In the genomic region with DNA sequence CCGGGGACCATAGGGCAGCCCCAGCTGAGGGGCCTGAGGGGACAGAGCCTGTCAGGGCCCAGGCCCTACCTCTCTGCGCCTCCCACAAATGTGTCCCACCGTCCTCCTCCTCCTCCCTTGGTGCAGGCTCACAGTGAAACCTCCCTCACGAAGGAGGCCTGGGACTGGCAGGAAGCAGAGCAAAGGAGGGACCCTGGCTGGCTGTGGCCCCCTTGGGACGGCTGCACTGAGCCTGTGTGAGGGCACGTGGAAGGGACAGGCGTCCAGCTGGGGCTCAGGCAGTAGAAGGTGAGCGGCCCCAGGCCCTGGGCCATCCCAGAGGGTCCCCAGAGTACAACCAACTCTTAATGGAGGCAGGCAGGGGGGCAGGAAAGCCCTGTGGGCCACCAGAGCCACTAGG, we compare ENCODE assay signal across 25 cellular contexts.
"Had no signal": no experiment of that assay in that cellular context is flagged by ENCODE, and none has a peak within 500 bp of the region (broad histone marks: within the 10 kb centered on the region; RNA-seq: fewer than 3 reads in every experiment).

No MANE protein-coding gene starts in this region.

- H3K4me1 Mint-ChIP-seq: activated CD4-positive, alpha-beta memory T cell treated with anti-CD3 and anti-CD28 coated beads, Interleukin-2, amount 10 ng/mL, durations not matched to agents 7 days and 5 days; activated T-helper 17 cell treated with anti-CD3 and anti-CD28 coated beads, Interleukin-2, amount 50 U/mL, for 72 hours had no signal

- H3K4me2 ChIP-seq: KMS-11 had no signal

- H3K27me3 Mint-ChIP-seq: activated T-helper 17 cell treated with anti-CD3 and anti-CD28 coated beads, Interleukin-2, amount 50 U/mL, for 72 hours had no signal

- H3K27ac ChIP-seq: adrenal gland, KMS-11, Peyer's patch had no signal

- H3K4me1 ChIP-seq: adrenal gland, Peyer's patch had no signal

- DNase-seq: activated CD4-positive, alpha-beta memory T cell treated with anti-CD3 and anti-CD28 coated beads, Interleukin-2, amount 10 ng/mL, durations not matched to agents 7 days and 5 days; activated CD4-positive, alpha-beta T cell treated with anti-CD3 and anti-CD28 coated beads, Interleukin-2, amount 50 U/mL, for 1 hour; activated CD4-positive, CD25-positive, alpha-beta regulatory T cell; activated gamma-delta T cell; activated naive CD4-positive, alpha-beta T cell treated with anti-CD3 and anti-CD28 coated beads, Interleukin-2, amount 50 U/mL, for 16 hours; activated naive CD8-positive, alpha-beta T cell treated with anti-CD3 and anti-CD28 coated beads, Interleukin-2, amount 10 ng/mL, durations not matched to agents 7 days and 5 days; activated T-cell treated with anti-CD3 and anti-CD28 coated beads for 4 hours; activated T-cell treated with anti-CD3 and anti-CD28 coated beads, Interleukin-2, amount 50 U/mL, for 48 hours; adrenal gland; anterior cingulate cortex; cerebellar nuclear complex; MM.1S; NCI-H1105 treated with DMSO at 0.1 percent for 48 hours; NCI-H1436 treated with DMSO at 0.1 percent for 48 hours; NCI-H187; NCI-H2081; NCI-H510A treated with DMSO at 0.1 percent for 48 hours; NCI-H69; NK-92 treated with Interleukin-12 subunit alpha and Interleukin-12 subunit beta, amount 100 ng/mL, for 24 hours; Peyer's patch; SHP77 treated with DMSO at 0.1 percent for 48 hours; T-helper 17 cell; T-helper 9 cell had no signal

- H3K4me3 ChIP-seq: adrenal gland, Peyer's patch had no signal

- H3K36me3 ChIP-seq: adrenal gland, Peyer's patch had no signal

- ATAC-seq: activated T-helper 17 cell treated with anti-CD3 and anti-CD28 coated beads, Interleukin-2, amount 50 U/mL, for 72 hours; T-helper 17 cell had no signal

- H3K9me3 Mint-ChIP-seq: activated CD4-positive, alpha-beta memory T cell treated with anti-CD3 and anti-CD28 coated beads, Interleukin-2, amount 10 ng/mL, durations not matched to agents 7 days and 5 days; activated naive CD8-positive, alpha-beta T cell treated with anti-CD3 and anti-CD28 coated beads, Interleukin-2, amount 10 ng/mL, durations not matched to agents 7 days and 5 days; activated T-helper 17 cell treated with anti-CD3 and anti-CD28 coated beads, Interleukin-2, amount 50 U/mL, for 72 hours had no signal

- H3K9me3 ChIP-seq: adrenal gland, Peyer's patch had no signal

- H3K27ac Mint-ChIP-seq: activated CD4-positive, alpha-beta memory T cell treated with anti-CD3 and anti-CD28 coated beads, Interleukin-2, amount 10 ng/mL, durations not matched to agents 7 days and 5 days; activated naive CD8-positive, alpha-beta T cell treated with anti-CD3 and anti-CD28 coated beads, Interleukin-2, amount 10 ng/mL, durations not matched to agents 7 days and 5 days; activated T-helper 17 cell treated with anti-CD3 and anti-CD28 coated beads, Interleukin-2, amount 50 U/mL, for 72 hours; T-helper 17 cell had no signal

- H3K4me3 Mint-ChIP-seq: activated CD4-positive, alpha-beta memory T cell treated with anti-CD3 and anti-CD28 coated beads, Interleukin-2, amount 10 ng/mL, durations not matched to agents 7 days and 5 days; activated naive CD8-positive, alpha-beta T cell treated with anti-CD3 and anti-CD28 coated beads, Interleukin-2, amount 10 ng/mL, durations not matched to agents 7 days and 5 days; activated T-helper 17 cell treated with anti-CD3 and anti-CD28 coated beads, Interleukin-2, amount 50 U/mL, for 72 hours; T-helper 17 cell had no signal

- H3K9ac ChIP-seq: KMS-11 had no signal

- H3K36me3 Mint-ChIP-seq: activated naive CD8-positive, alpha-beta T cell treated with anti-CD3 and anti-CD28 coated beads, Interleukin-2, amount 10 ng/mL, durations not matched to agents 7 days and 5 days had no signal

- H3K27me3 ChIP-seq: Peyer's patch had no signal
